Comparison of ENCODE assay signal across 2 cellular contexts in the genomic region with DNA sequence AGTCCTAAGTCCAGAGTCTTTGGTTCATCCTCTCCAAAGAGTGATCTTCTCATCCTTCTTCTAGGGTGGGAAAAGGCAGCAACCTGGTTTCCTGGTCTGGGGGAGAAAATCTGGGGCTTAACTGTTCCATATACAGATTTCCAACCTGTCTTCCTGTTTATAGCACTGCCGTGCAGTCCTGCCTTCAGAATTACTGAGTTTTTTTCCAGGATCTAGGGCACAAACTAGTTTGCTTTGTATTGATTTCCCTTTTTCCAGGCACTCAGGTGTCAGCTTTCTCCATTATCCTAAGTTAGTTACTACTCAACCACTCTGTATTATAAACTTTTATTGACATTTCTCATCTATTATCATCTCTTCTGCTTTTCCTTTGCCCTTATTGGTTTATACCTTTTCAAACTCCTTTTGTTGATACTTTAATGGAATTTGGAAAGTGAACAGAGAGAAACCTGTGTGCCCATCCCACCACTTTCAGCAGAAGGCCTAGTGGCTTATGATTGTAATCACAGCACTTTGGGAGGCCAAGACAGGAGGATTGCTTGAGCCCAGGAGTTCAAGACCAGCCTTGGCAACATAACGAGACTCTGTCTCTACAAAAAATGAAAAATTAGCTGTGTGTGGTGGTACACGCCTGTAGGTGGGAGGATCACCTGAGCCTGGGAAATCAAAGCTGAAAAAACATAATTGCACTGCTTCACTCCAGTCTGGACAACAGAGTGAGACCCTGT.
TF ChIP-seq lines count a peak whose summit lies in the region.

No MANE protein-coding gene starts in this region.

TF ChIP-seq in K562, 482 proteins besides CTCF, POLR2A, EP300 and RAD21:
- no peak for TF ChIP-seq RBM14 (IDR thresholded peaks at IDR 0.05; ENCODE audit: borderline replicate concordance, insufficient read depth, low read depth, low read length)
- TF ChIP-seq ZNF75A (CRISPR knock-in tag; IDR thresholded peaks at IDR 0.05): no peak
- TF ChIP-seq SMAD1 (IDR thresholded peaks at IDR 0.05; ENCODE audit: low read depth, low read length, partially characterized antibody): no peak
- TF ChIP-seq ZNF41 (CRISPR knock-in tag; conservative IDR thresholded peaks at IDR 0.05): no peak
- no peak for TF ChIP-seq ZHX1 (conservative IDR thresholded peaks at IDR 0.05; ENCODE audit: low read length)
- no peak for TF ChIP-seq TFE3 (CRISPR knock-in tag; IDR thresholded peaks at IDR 0.05)
- no peak for TF ChIP-seq NR2C1 (IDR thresholded peaks at IDR 0.05)
- TF ChIP-seq NR2C1 (tag; IDR thresholded peaks at IDR 0.05): no peak
- no peak for TF ChIP-seq ZNF408 (CRISPR knock-in tag; IDR thresholded peaks at IDR 0.05; ENCODE audit: low read depth)
- TF ChIP-seq NR2C2 (CRISPR knock-in tag; IDR thresholded peaks at IDR 0.05): no peak
- TF ChIP-seq NR2C2 (tag; IDR thresholded peaks at IDR 0.05): no peak
- no peak for TF ChIP-seq ZNF23 (CRISPR knock-in tag; IDR thresholded peaks at IDR 0.05)
- no peak for TF ChIP-seq RCOR1 (IDR thresholded peaks at IDR 0.05; ENCODE audit: borderline replicate concordance in 1 of 2, low read depth in 2 of 2, low read length in 2 of 2)
- no peak for TF ChIP-seq BRD9 (IDR thresholded peaks at IDR 0.05; ENCODE audit: low read depth, partially characterized antibody)
- TF ChIP-seq ZBTB9 (CRISPR knock-in tag; IDR thresholded peaks at IDR 0.05): no peak
- TF ChIP-seq CC2D1A (IDR thresholded peaks at IDR 0.05): no peak
- no peak for TF ChIP-seq ZNF717 (CRISPR knock-in tag; IDR thresholded peaks at IDR 0.05)
- no peak for TF ChIP-seq TOE1 (IDR thresholded peaks at IDR 0.05; ENCODE audit: borderline replicate concordance)
- no peak for TF ChIP-seq TOE1 (CRISPR knock-in tag; IDR thresholded peaks at IDR 0.05; ENCODE audit: borderline replicate concordance, low read depth)
- TF ChIP-seq HES1 (IDR thresholded peaks at IDR 0.05; ENCODE audit: low read depth): no peak
- no peak for TF ChIP-seq THAP7 (CRISPR knock-in tag; IDR thresholded peaks at IDR 0.05)
- no peak for TF ChIP-seq RFX7 (CRISPR knock-in tag; IDR thresholded peaks at IDR 0.05)
- no peak for TF ChIP-seq BRCA1 (IDR thresholded peaks at IDR 0.05)
- no peak for TF ChIP-seq BRCA1 (CRISPR knock-in tag; IDR thresholded peaks at IDR 0.05)

TF ChIP-seq in HepG2, 621 proteins besides CTCF, POLR2A, EP300 and RAD21 (continues in another document):
- TF ChIP-seq, protein P1, sequence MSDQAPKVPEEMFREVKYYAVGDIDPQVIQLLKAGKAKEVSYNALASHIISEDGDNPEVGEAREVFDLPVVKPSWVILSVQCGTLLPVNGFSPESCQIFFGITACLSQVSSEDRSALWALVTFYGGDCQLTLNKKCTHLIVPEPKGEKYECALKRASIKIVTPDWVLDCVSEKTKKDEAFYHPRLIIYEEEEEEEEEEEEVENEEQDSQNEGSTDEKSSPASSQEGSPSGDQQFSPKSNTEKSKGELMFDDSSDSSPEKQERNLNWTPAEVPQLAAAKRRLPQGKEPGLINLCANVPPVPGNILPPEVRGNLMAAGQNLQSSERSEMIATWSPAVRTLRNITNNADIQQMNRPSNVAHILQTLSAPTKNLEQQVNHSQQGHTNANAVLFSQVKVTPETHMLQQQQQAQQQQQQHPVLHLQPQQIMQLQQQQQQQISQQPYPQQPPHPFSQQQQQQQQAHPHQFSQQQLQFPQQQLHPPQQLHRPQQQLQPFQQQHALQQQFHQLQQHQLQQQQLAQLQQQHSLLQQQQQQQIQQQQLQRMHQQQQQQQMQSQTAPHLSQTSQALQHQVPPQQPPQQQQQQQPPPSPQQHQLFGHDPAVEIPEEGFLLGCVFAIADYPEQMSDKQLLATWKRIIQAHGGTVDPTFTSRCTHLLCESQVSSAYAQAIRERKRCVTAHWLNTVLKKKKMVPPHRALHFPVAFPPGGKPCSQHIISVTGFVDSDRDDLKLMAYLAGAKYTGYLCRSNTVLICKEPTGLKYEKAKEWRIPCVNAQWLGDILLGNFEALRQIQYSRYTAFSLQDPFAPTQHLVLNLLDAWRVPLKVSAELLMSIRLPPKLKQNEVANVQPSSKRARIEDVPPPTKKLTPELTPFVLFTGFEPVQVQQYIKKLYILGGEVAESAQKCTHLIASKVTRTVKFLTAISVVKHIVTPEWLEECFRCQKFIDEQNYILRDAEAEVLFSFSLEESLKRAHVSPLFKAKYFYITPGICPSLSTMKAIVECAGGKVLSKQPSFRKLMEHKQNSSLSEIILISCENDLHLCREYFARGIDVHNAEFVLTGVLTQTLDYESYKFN (CRISPR knock-in tag; conservative IDR thresholded peaks at IDR 0.05): peak; percentile 60
- TF ChIP-seq ELF4 (CRISPR knock-in tag; IDR thresholded peaks at IDR 0.05; ENCODE audit: borderline replicate concordance) (no peak), ELF3 (CRISPR knock-in tag; IDR thresholded peaks at IDR 0.05) (0 out of 2 replicates have a peak, but pooled peaks have one; percentile 22), ZFY (CRISPR knock-in tag; IDR thresholded peaks at IDR 0.05) (0 out of 2 replicates have a peak, but pooled peaks have one; percentile 4), SOX6 (IDR thresholded peaks at IDR 0.05) (no peak), SOX6 (CRISPR knock-in tag; IDR thresholded peaks at IDR 0.05) (peak; percentile 74), ZNF574 (CRISPR knock-in tag; IDR thresholded peaks at IDR 0.05) (no peak), ZNF326 (CRISPR knock-in tag; IDR thresholded peaks at IDR 0.05; ENCODE audit: borderline replicate concordance) (no peak), BRD4 (CRISPR knock-in tag; IDR thresholded peaks at IDR 0.05) (no peak), SAP130 (CRISPR knock-in tag; IDR thresholded peaks at IDR 0.05; ENCODE audit: low read depth) (peak; percentile 18; the same call in 1 of the 2 replicates), GMEB1 (CRISPR knock-in tag; IDR thresholded peaks at IDR 0.05; ENCODE audit: borderline replicate concordance) (no peak), MED1 (CRISPR knock-in tag; IDR thresholded peaks at IDR 0.05) (peak; percentile 9; the same call in 1 of the 2 replicates), TBX2 (CRISPR knock-in tag; IDR thresholded peaks at IDR 0.05; ENCODE audit: borderline replicate concordance) (0 out of 2 replicates have a peak, but pooled peaks have one; percentile 11), NCOA2 (CRISPR knock-in tag; IDR thresholded peaks at IDR 0.05) (0 out of 2 replicates have a peak, but pooled peaks have one; percentile 42), ZNF224 (CRISPR knock-in tag; IDR thresholded peaks at IDR 0.05) (no peak), GATAD2A (CRISPR knock-in tag; IDR thresholded peaks at IDR 0.05) (peak; percentile 17; the same call in 1 of the 2 replicates), ZBTB1 (CRISPR knock-in tag; IDR thresholded peaks at IDR 0.05; ENCODE audit: borderline replicate concordance) (no peak), ZMYM3 (CRISPR knock-in tag; IDR thresholded peaks at IDR 0.05) (peak; percentile 79), SOX13 (IDR thresholded peaks at IDR 0.05) (no peak), SOX13 (CRISPR knock-in tag; conservative IDR thresholded peaks at IDR 0.05 in 1 of 2, IDR thresholded peaks at IDR 0.05 in 1 of 2) (peak in 1 of 2 experiments; percentile 54; a peak in 2 of 4 replicates), ZNF772 (CRISPR knock-in tag; IDR thresholded peaks at IDR 0.05) (no peak), ZNF501 (CRISPR knock-in tag; IDR thresholded peaks at IDR 0.05) (no peak), REXO4 (CRISPR knock-in tag; IDR thresholded peaks at IDR 0.05; ENCODE audit: borderline replicate concordance) (no peak), MXI1 (IDR thresholded peaks at IDR 0.05; ENCODE audit: borderline replicate concordance, low read depth, low read length) (no peak), ZNF703 (CRISPR knock-in tag; IDR thresholded peaks at IDR 0.05; ENCODE audit: borderline replicate concordance) (no peak), CHD2 (IDR thresholded peaks at IDR 0.05; ENCODE audit: low read depth, low read length) (no peak), NR0B2 (CRISPR knock-in tag; IDR thresholded peaks at IDR 0.05) (no peak), ZGPAT (CRISPR knock-in tag; IDR thresholded peaks at IDR 0.05) (0 out of 2 replicates have a peak, but pooled peaks have one; percentile 25), SP1 (IDR thresholded peaks at IDR 0.05) (no peak), SP1 (CRISPR knock-in tag; IDR thresholded peaks at IDR 0.05) (no peak), ZNF260 (CRISPR knock-in tag; IDR thresholded peaks at IDR 0.05; ENCODE audit: borderline replicate concordance, low read depth) (no peak), ERF (CRISPR knock-in tag; IDR thresholded peaks at IDR 0.05) (peak; percentile 43; the same call in 1 of the 2 replicates), NR3C1 (CRISPR knock-in tag; IDR thresholded peaks at IDR 0.05) (no peak), TEAD2 (CRISPR knock-in tag; IDR thresholded peaks at IDR 0.05) (no peak)
- TF ChIP-seq, protein P2, sequence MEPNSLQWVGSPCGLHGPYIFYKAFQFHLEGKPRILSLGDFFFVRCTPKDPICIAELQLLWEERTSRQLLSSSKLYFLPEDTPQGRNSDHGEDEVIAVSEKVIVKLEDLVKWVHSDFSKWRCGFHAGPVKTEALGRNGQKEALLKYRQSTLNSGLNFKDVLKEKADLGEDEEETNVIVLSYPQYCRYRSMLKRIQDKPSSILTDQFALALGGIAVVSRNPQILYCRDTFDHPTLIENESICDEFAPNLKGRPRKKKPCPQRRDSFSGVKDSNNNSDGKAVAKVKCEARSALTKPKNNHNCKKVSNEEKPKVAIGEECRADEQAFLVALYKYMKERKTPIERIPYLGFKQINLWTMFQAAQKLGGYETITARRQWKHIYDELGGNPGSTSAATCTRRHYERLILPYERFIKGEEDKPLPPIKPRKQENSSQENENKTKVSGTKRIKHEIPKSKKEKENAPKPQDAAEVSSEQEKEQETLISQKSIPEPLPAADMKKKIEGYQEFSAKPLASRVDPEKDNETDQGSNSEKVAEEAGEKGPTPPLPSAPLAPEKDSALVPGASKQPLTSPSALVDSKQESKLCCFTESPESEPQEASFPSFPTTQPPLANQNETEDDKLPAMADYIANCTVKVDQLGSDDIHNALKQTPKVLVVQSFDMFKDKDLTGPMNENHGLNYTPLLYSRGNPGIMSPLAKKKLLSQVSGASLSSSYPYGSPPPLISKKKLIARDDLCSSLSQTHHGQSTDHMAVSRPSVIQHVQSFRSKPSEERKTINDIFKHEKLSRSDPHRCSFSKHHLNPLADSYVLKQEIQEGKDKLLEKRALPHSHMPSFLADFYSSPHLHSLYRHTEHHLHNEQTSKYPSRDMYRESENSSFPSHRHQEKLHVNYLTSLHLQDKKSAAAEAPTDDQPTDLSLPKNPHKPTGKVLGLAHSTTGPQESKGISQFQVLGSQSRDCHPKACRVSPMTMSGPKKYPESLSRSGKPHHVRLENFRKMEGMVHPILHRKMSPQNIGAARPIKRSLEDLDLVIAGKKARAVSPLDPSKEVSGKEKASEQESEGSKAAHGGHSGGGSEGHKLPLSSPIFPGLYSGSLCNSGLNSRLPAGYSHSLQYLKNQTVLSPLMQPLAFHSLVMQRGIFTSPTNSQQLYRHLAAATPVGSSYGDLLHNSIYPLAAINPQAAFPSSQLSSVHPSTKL (CRISPR knock-in tag; IDR thresholded peaks at IDR 0.05): peak; percentile 56
- TF ChIP-seq, protein P3, sequence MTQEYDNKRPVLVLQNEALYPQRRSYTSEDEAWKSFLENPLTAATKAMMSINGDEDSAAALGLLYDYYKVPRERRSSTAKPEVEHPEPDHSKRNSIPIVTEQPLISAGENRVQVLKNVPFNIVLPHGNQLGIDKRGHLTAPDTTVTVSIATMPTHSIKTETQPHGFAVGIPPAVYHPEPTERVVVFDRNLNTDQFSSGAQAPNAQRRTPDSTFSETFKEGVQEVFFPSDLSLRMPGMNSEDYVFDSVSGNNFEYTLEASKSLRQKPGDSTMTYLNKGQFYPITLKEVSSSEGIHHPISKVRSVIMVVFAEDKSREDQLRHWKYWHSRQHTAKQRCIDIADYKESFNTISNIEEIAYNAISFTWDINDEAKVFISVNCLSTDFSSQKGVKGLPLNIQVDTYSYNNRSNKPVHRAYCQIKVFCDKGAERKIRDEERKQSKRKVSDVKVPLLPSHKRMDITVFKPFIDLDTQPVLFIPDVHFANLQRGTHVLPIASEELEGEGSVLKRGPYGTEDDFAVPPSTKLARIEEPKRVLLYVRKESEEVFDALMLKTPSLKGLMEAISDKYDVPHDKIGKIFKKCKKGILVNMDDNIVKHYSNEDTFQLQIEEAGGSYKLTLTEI (CRISPR knock-in tag; conservative IDR thresholded peaks at IDR 0.05): no peak
